In genomic region chr14:23094666-23095195, GRCh38 we compare ENCODE assay signal across 1 cellular context.
TF ChIP-seq lines count a peak whose summit lies in the region.

Gene ACIN1, minus strand, starts transcription at chr14:23095136. Its CDS starts 24 bp downstream, at chr14:23095112.

TF ChIP-seq in HepG2, 621 proteins besides CTCF, POLR2A, EP300 and RAD21 (continued from another document):
- TF ChIP-seq ZNF609 (CRISPR knock-in tag; IDR thresholded peaks at IDR 0.05; ENCODE audit: borderline replicate concordance), result peak; percentile 88
- peak; percentile 19; the same call in 1 of the 2 replicates for TF ChIP-seq TBX3 (IDR thresholded peaks at IDR 0.05; ENCODE audit: borderline replicate concordance)
- peak; percentile 92 for TF ChIP-seq KDM5A (IDR thresholded peaks at IDR 0.05; ENCODE audit: borderline replicate concordance, low read length)
- peak; percentile 77 for TF ChIP-seq ZSCAN12 (CRISPR knock-in tag; IDR thresholded peaks at IDR 0.05)
- peak; percentile 83 for TF ChIP-seq ZC3H4 (CRISPR knock-in tag; IDR thresholded peaks at IDR 0.05; ENCODE audit: borderline replicate concordance)
- TF ChIP-seq MBNL3 (CRISPR knock-in tag; conservative IDR thresholded peaks at IDR 0.05), result no peak
- peak; percentile 83 for TF ChIP-seq ZNF18 (CRISPR knock-in tag; IDR thresholded peaks at IDR 0.05; ENCODE audit: insufficient replicate concordance)
- peak; percentile 99 for TF ChIP-seq ZNF274 (CRISPR knock-in tag; IDR thresholded peaks at IDR 0.05)
- peak; percentile 98 for TF ChIP-seq MXD1 (CRISPR knock-in tag; IDR thresholded peaks at IDR 0.05)
- TF ChIP-seq ONECUT2 (CRISPR knock-in tag; IDR thresholded peaks at IDR 0.05), result no peak
- TF ChIP-seq ZNF234 (CRISPR knock-in tag; conservative IDR thresholded peaks at IDR 0.05), result no peak
- 0 out of 2 replicates have a peak, but pooled peaks have one; percentile 78 for TF ChIP-seq ZBTB49 (CRISPR knock-in tag; IDR thresholded peaks at IDR 0.05; ENCODE audit: borderline replicate concordance)
- peak; percentile 99 for TF ChIP-seq ZBTB39 (CRISPR knock-in tag; IDR thresholded peaks at IDR 0.05)
- peak; percentile 98 for TF ChIP-seq NFKB2 (CRISPR knock-in tag; IDR thresholded peaks at IDR 0.05; ENCODE audit: borderline replicate concordance)
- peak; percentile 74 for TF ChIP-seq ZNF121 (CRISPR knock-in tag; IDR thresholded peaks at IDR 0.05)
- TF ChIP-seq TEAD2 (CRISPR knock-in tag; IDR thresholded peaks at IDR 0.05), result peak; percentile 94
- no peak for TF ChIP-seq CHD4 (IDR thresholded peaks at IDR 0.05; ENCODE audit: borderline replicate concordance, low read length)
- 0 out of 2 replicates have a peak, but pooled peaks have one; percentile 41 for TF ChIP-seq MIER2 (CRISPR knock-in tag; IDR thresholded peaks at IDR 0.05)
- TF ChIP-seq TBP (CRISPR knock-in tag; IDR thresholded peaks at IDR 0.05), result peak; percentile 95; the same call in 1 of the 2 replicates
- peak; percentile 98 for TF ChIP-seq HOXD1 (CRISPR knock-in tag; IDR thresholded peaks at IDR 0.05)
- TF ChIP-seq SNAPC4 (CRISPR knock-in tag; IDR thresholded peaks at IDR 0.05), result peak; percentile 97
- 0 out of 2 replicates have a peak, but pooled peaks have one; percentile 11 for TF ChIP-seq SP5 (CRISPR knock-in tag; IDR thresholded peaks at IDR 0.05; ENCODE audit: borderline replicate concordance, low read depth)
- peak; percentile 57 to 96; a peak in 3 of 4 replicates for TF ChIP-seq KLF16 (CRISPR knock-in tag; IDR thresholded peaks at IDR 0.05)
